8 cellular contexts compared by ENCODE assay signal in the genomic region with DNA sequence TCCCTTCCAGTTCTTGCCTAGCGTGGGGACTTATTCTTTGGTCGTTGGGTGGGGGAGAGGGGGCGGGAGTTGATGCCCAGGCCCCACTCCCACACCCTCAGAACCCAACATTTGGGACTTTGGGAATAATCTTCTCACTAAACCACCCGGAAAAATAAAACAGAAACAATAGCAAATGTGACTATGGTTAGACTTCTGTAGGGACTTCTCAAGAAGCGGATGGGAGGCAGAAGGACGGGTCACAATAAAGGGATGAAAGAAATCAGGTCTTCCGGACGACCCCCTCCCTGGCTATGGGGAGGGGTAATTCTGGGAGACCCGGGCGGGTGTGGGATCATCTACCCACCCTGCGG. TPM values are rescaled to one million over a fixed set of nuclear protein-coding genes. Genes with fewer than 3 reads are reported as not detected.
DNase-seq lines count a peak whose midpoint lies in the region; ATAC-seq and TF ChIP-seq lines count a peak whose summit lies in the region.

No MANE protein-coding gene starts in this region.

- H3K27ac ChIP-seq in iPS DF 6.9 (ENCODE audit: low read length): no peak overlapping the region
- H3K27ac ChIP-seq in subcutaneous abdominal adipose tissue (ENCODE audit: low read depth, low read length): no peak overlapping the region

- H3K4me3 Mint-ChIP-seq in activated CD4-positive, alpha-beta T cell treated with anti-CD3 and anti-CD28 coated beads for 36 hours: peak overlapping the region; percentile 69
- peak overlapping the region; percentile 76 for H3K4me3 Mint-ChIP-seq in activated CD8-positive, alpha-beta T cell treated with anti-CD3 and anti-CD28 coated beads for 36 hours

- no peak for DNase-seq in activated CD4-positive, alpha-beta T cell treated with anti-CD3 and anti-CD28 coated beads for 36 hours
- no peak for DNase-seq in activated CD4-positive, alpha-beta T cell treated with anti-CD3 and anti-CD28 coated beads for 1 hour
- no peak for DNase-seq in activated CD8-positive, alpha-beta T cell treated with anti-CD3 and anti-CD28 coated beads for 36 hours
- no peak for DNase-seq in iPS DF 6.9 (ENCODE audit: low read depth, low spot score)
- no peak for DNase-seq in mucosa of gallbladder (ENCODE audit: low spot score)
- no peak for DNase-seq in NCI-H128 (lab: John Stamatoyannopoulos, UW; ENCODE audit: unreplicated experiment)

- no peaks in the 10 kb centered on the region for H3K9me3 Mint-ChIP-seq in activated CD4-positive, alpha-beta T cell treated with anti-CD3 and anti-CD28 coated beads for 36 hours (ENCODE audit: low read depth)
- no peaks in the 10 kb centered on the region for H3K9me3 Mint-ChIP-seq in activated CD8-positive, alpha-beta T cell treated with anti-CD3 and anti-CD28 coated beads for 36 hours

- H3K4me3 ChIP-seq in iPS DF 6.9 (ENCODE audit: low read length) (peak overlapping the region; percentile 21; the same call in 1 of the 2 replicates), subcutaneous abdominal adipose tissue (ENCODE audit: low read depth in 1 of 5, low read length in 5 of 5) (peak overlapping the region in 4 of 5 donors; percentile 29 to 61 (median 54))

- no peaks in the 10 kb centered on the region for H3K9me3 ChIP-seq in iPS DF 6.9 (ENCODE audit: control insufficient read depth, insufficient read depth, low read length)
- no peaks in the 10 kb centered on the region for H3K9me3 ChIP-seq in subcutaneous abdominal adipose tissue (ENCODE audit: control insufficient read depth in 5 of 5, low read length in 5 of 5)

- no CpG with 5 or more reads among the region's 11 CpGs for WGBS in iPS DF 6.9 (ENCODE audit: insufficient coverage, insufficient read length)

- no peak for ATAC-seq in activated CD4-positive, alpha-beta T cell treated with anti-CD3 and anti-CD28 coated beads for 36 hours
- no peak for ATAC-seq in activated CD8-positive, alpha-beta T cell treated with anti-CD3 and anti-CD28 coated beads for 36 hours
- no peak for ATAC-seq in GM21786 (IDR thresholded peaks at IDR 0.05; ENCODE audit: unreplicated experiment)

- CTCF ChIA-PET in activated CD4-positive, alpha-beta T cell treated with anti-CD3 and anti-CD28 coated beads for 36 hours (lab: Charles Lee): interaction anchor here (0.7 to 3.7 kb wide), 7 partner anchors 11 to 185 kb away, joined by 3 to 43 read pairs (median 8); a partner anchor contains a TSS
- CTCF ChIA-PET in activated CD8-positive, alpha-beta T cell treated with anti-CD3 and anti-CD28 coated beads for 36 hours (lab: Charles Lee): interaction anchor here (1.1 to 4.9 kb wide), 8 partner anchors 11 to 190 kb away, joined by 3 to 45 read pairs (median 6); a partner anchor contains a TSS

- intact Hi-C loops in activated CD4-positive, alpha-beta T cell treated with anti-CD3 and anti-CD28 coated beads for 36 hours (cut with DNase I, micrococcal nuclease): loop anchor here (1.0 to 5.0 kb wide), 4 partner anchors 60 to 142 kb away; no protein-coding TSS in a partner anchor
- intact Hi-C loops in activated CD8-positive, alpha-beta T cell treated with anti-CD3 and anti-CD28 coated beads for 36 hours (cut with micrococcal nuclease): no loop called here

- peak overlapping the region; percentile 29 for H3K27ac Mint-ChIP-seq in activated CD4-positive, alpha-beta T cell treated with anti-CD3 and anti-CD28 coated beads for 36 hours
- no peak overlapping the region for H3K27ac Mint-ChIP-seq in activated CD8-positive, alpha-beta T cell treated with anti-CD3 and anti-CD28 coated beads for 36 hours

- peaks cover 27% of the 10 kb centered on the region for H3K4me1 Mint-ChIP-seq in activated CD4-positive, alpha-beta T cell treated with anti-CD3 and anti-CD28 coated beads for 36 hours
- H3K4me1 Mint-ChIP-seq in activated CD8-positive, alpha-beta T cell treated with anti-CD3 and anti-CD28 coated beads for 36 hours (ENCODE audit: low read depth): peaks cover 21% of the 10 kb centered on the region

- H3K36me3 ChIP-seq in iPS DF 6.9 (ENCODE audit: control insufficient read depth, insufficient read depth, low read length) (no peaks in the 10 kb centered on the region), subcutaneous abdominal adipose tissue (ENCODE audit: control insufficient read depth in 5 of 5, insufficient read depth in 5 of 5, low read length in 5 of 5) (no peaks in the 10 kb centered on the region)

- peak overlapping the region in 1 of 5 donors; percentile 1 for H3K9ac ChIP-seq in subcutaneous abdominal adipose tissue (ENCODE audit: low read length in 5 of 5)

- peak; percentile 25 for TF ChIP-seq CTCF in activated CD8-positive, alpha-beta T cell treated with anti-CD3 and anti-CD28 coated beads for 36 hours (IDR thresholded peaks at IDR 0.05)

- H3K4me1 ChIP-seq in iPS DF 6.9 (ENCODE audit: control insufficient read depth, insufficient read depth, low read length) (peaks cover 3% of the 10 kb centered on the region; the same call in 1 of the 2 replicates), subcutaneous abdominal adipose tissue (ENCODE audit: control insufficient read depth in 5 of 5, insufficient read depth in 5 of 5, low read length in 5 of 5) (peaks cover 0 to 35% (median 27%) of the 10 kb centered on the region in 5 donors)

- H3K27me3 ChIP-seq in iPS DF 6.9 (ENCODE audit: control insufficient read depth, insufficient read depth, low read length) (peaks cover 2% of the 10 kb centered on the region; the same call in 1 of the 2 replicates), subcutaneous abdominal adipose tissue (ENCODE audit: control insufficient read depth in 5 of 5, insufficient read depth in 4 of 5, low read length in 5 of 5) (peaks cover 5 to 28% (median 20%) of the 10 kb centered on the region in 5 donors)

- POLR2A ChIA-PET in activated CD4-positive, alpha-beta T cell treated with anti-CD3 and anti-CD28 coated beads for 36 hours (lab: Charles Lee): no interaction called here
- POLR2A ChIA-PET in activated CD8-positive, alpha-beta T cell treated with anti-CD3 and anti-CD28 coated beads for 36 hours (lab: Charles Lee): no interaction called here

- peaks cover 12% of the 10 kb centered on the region for H3K27me3 Mint-ChIP-seq in activated CD4-positive, alpha-beta T cell treated with anti-CD3 and anti-CD28 coated beads for 36 hours
- H3K27me3 Mint-ChIP-seq in activated CD8-positive, alpha-beta T cell treated with anti-CD3 and anti-CD28 coated beads for 36 hours: peaks cover 16% of the 10 kb centered on the region

- H3K36me3 Mint-ChIP-seq in activated CD4-positive, alpha-beta T cell treated with anti-CD3 and anti-CD28 coated beads for 36 hours (ENCODE audit: low read depth): no peaks in the 10 kb centered on the region
- H3K36me3 Mint-ChIP-seq in activated CD8-positive, alpha-beta T cell treated with anti-CD3 and anti-CD28 coated beads for 36 hours (ENCODE audit: low read depth): no peaks in the 10 kb centered on the region

RNA-seq across cellular contexts. Expression of a gene that starts 28.5 kb away (rescaled TPM):
- 10 to 100 TPM; 19.5 to 28.5 TPM for total RNA-seq in activated CD4-positive, alpha-beta T cell treated with anti-CD3 and anti-CD28 coated beads for 36 hours
- 10 to 100 TPM; 20.1 to 23.9 TPM for total RNA-seq in activated CD8-positive, alpha-beta T cell treated with anti-CD3 and anti-CD28 coated beads for 36 hours
- 29.8 TPM for total RNA-seq in mucosa of gallbladder
